9 cellular contexts compared by ENCODE assay signal in genomic region chr3:115790759-115791158, GRCh38.
DNase-seq lines count a peak whose midpoint lies in the region; ATAC-seq and TF ChIP-seq lines count a peak whose summit lies in the region.
"Had no signal": no experiment of that assay in that cellular context is flagged by ENCODE, and none has a peak within 500 bp of the region (broad histone marks: within the 10 kb centered on the region; RNA-seq: fewer than 3 reads in every experiment).

No MANE protein-coding gene starts in this region.

- H3K9me3 Mint-ChIP-seq in activated naive CD8-positive, alpha-beta T cell treated with anti-CD3 and anti-CD28 coated beads, Interleukin-2, amount 50 U/mL, for 24 hours = no peaks in the 10 kb centered on the region
- H3K9me3 Mint-ChIP-seq in naive thymus-derived CD8-positive, alpha-beta T cell = no peaks in the 10 kb centered on the region

- no peaks in the 10 kb centered on the region for H3K36me3 Mint-ChIP-seq in activated naive CD8-positive, alpha-beta T cell treated with anti-CD3 and anti-CD28 coated beads, Interleukin-2, amount 50 U/mL, for 24 hours (ENCODE audit: low read depth)
- no peaks in the 10 kb centered on the region for H3K36me3 Mint-ChIP-seq in naive thymus-derived CD8-positive, alpha-beta T cell

- no peaks in the 10 kb centered on the region for H3K27me3 Mint-ChIP-seq in activated naive CD8-positive, alpha-beta T cell treated with anti-CD3 and anti-CD28 coated beads, Interleukin-2, amount 50 U/mL, for 24 hours
- H3K27me3 Mint-ChIP-seq in naive thymus-derived CD8-positive, alpha-beta T cell = peaks cover 0 to 5% (median 0%) of the 10 kb centered on the region in 5 donors

- H3K4me1 Mint-ChIP-seq in activated naive CD8-positive, alpha-beta T cell treated with anti-CD3 and anti-CD28 coated beads, Interleukin-2, amount 50 U/mL, for 24 hours = peaks cover 45% of the 10 kb centered on the region
- peaks cover 13 to 34% (median 20%) of the 10 kb centered on the region in 4 donors for H3K4me1 Mint-ChIP-seq in naive thymus-derived CD8-positive, alpha-beta T cell

- TF ChIP-seq CTCF in coronary artery (IDR thresholded peaks at IDR 0.05) = no peak

- H3K4me3 Mint-ChIP-seq in activated naive CD8-positive, alpha-beta T cell treated with anti-CD3 and anti-CD28 coated beads, Interleukin-2, amount 50 U/mL, for 24 hours = peak overlapping the region; percentile 38
- peak overlapping the region in 4 of 10 donors; percentile 12 to 74 (median 34) for H3K4me3 Mint-ChIP-seq in naive thymus-derived CD8-positive, alpha-beta T cell

- intact Hi-C loops in Right ventricle myocardium superior (cut with DNase I) = no loop called here

- peak; percentile 34 for DNase-seq in DMS 273 (lab: John Stamatoyannopoulos, UW; ENCODE audit: unreplicated experiment)
- no peak for DNase-seq in DMS 273 treated with DMSO at 0.1 percent for 48 hours (lab: John Stamatoyannopoulos, UW)
- DNase-seq in RKO (ENCODE audit: low spot score) = peak; percentile 87
- peak; percentile 53 for DNase-seq in activated naive CD8-positive, alpha-beta T cell treated with anti-CD3 and anti-CD28 coated beads, Interleukin-2, amount 50 U/mL, for 24 hours
- peak in 1 of 10 donors; percentile 37 for DNase-seq in naive thymus-derived CD8-positive, alpha-beta T cell
- no peak for DNase-seq in middle frontal gyrus (ENCODE audit: extremely low spot score, low spot score)
- no peak for DNase-seq in Right ventricle myocardium superior
- DNase-seq in coronary artery (ENCODE audit: low spot score) = no peak

- H3K4me3 ChIP-seq in coronary artery = no peak overlapping the region

- ATAC-seq in activated naive CD8-positive, alpha-beta T cell treated with anti-CD3 and anti-CD28 coated beads, Interleukin-2, amount 50 U/mL, for 24 hours = peak; percentile 99
- peak in 1 of 2 donors; percentile 81 for ATAC-seq in naive thymus-derived CD8-positive, alpha-beta T cell
- no peak for ATAC-seq in Right ventricle myocardium superior (ENCODE audit: poor library complexity)

- no peak overlapping the region for H3K27ac ChIP-seq in coronary artery
- H3K27ac ChIP-seq: 22Rv1 had no signal

- POLR2A ChIA-PET in naive thymus-derived CD8-positive, alpha-beta T cell (lab: Charles Lee) = interaction anchor here (0.6 kb wide), 1 partner anchor 644 kb away, joined by 3 read pairs; the partner anchor contains the start of gene ZBTB20

- peak overlapping the region; percentile 68 for H3K27ac Mint-ChIP-seq in activated naive CD8-positive, alpha-beta T cell treated with anti-CD3 and anti-CD28 coated beads, Interleukin-2, amount 50 U/mL, for 24 hours
- peak overlapping the region in 7 of 10 donors; percentile 12 to 74 (median 46) for H3K27ac Mint-ChIP-seq in naive thymus-derived CD8-positive, alpha-beta T cell

Comparison
In these comparisons a context has a peak if more than half of its experiments do, and no peak if none do; other contexts are left out.
1. DNase-seq: peak in DMS 273 (single experiment), RKO (single experiment) and activated naive CD8-positive, alpha-beta T cell treated with anti-CD3 and anti-CD28 coated beads, Interleukin-2, amount 50 U/mL, for 24 hours (single experiment); none in DMS 273 treated with DMSO at 0.1 percent for 48 hours (single experiment), middle frontal gyrus (single experiment), Right ventricle myocardium superior (single experiment) and coronary artery (single experiment).